1 cellular context compared by ENCODE assay signal in genomic region chr5:173887610-173888472, GRCh38.
TF ChIP-seq lines count a peak whose summit lies in the region.

TSS of gene CPEB4 (plus strand) at chr5:173888349. CDS start at chr5:173889734, 1,385 bp downstream.

TF ChIP-seq in HepG2, 621 proteins besides CTCF, POLR2A, EP300 and RAD21 (continued from another document and continues in another):
- TF ChIP-seq ZNF510 (CRISPR knock-in tag; IDR thresholded peaks at IDR 0.05; ENCODE audit: low read depth) (0 out of 2 replicates have a peak, but pooled peaks have one; percentile 63), TAF15 (IDR thresholded peaks at IDR 0.05; ENCODE audit: low read depth, low read length, poor library complexity, severe bottlenecking) (no peak), SSRP1 (CRISPR knock-in tag; IDR thresholded peaks at IDR 0.05) (no peak), ZNF225 (CRISPR knock-in tag; IDR thresholded peaks at IDR 0.05) (0 out of 2 replicates have a peak, but pooled peaks have one; percentile 18), ZNF780A (CRISPR knock-in tag; IDR thresholded peaks at IDR 0.05) (no peak), SIN3B (IDR thresholded peaks at IDR 0.05; ENCODE audit: low read length) (peak; percentile 70), RBFOX2 (IDR thresholded peaks at IDR 0.05; ENCODE audit: low read depth, low read length) (peak; percentile 94), KAT2B (IDR thresholded peaks at IDR 0.05; ENCODE audit: borderline replicate concordance, low read depth, low read length) (no peak), MTERF4 (CRISPR knock-in tag; IDR thresholded peaks at IDR 0.05) (0 out of 2 replicates have a peak, but pooled peaks have one; percentile 47), ATF2 (CRISPR knock-in tag; IDR thresholded peaks at IDR 0.05) (no peak), JUND (CRISPR knock-in tag; IDR thresholded peaks at IDR 0.05) (no peak), ZFP82 (CRISPR knock-in tag; IDR thresholded peaks at IDR 0.05; ENCODE audit: borderline replicate concordance) (peak; percentile 72; the same call in 1 of the 2 replicates), BORCS8-MEF2B (CRISPR knock-in tag; IDR thresholded peaks at IDR 0.05) (peak; percentile 42; the same call in 1 of the 2 replicates), HNRNPLL (IDR thresholded peaks at IDR 0.05; ENCODE audit: low read depth, low read length, poor library complexity, severe bottlenecking) (peak; percentile 46), ZNF350 (CRISPR knock-in tag; IDR thresholded peaks at IDR 0.05; ENCODE audit: borderline replicate concordance, low read depth) (peak; percentile 92), ZFP37 (CRISPR knock-in tag; IDR thresholded peaks at IDR 0.05; ENCODE audit: borderline replicate concordance) (0 out of 2 replicates have a peak, but pooled peaks have one; percentile 76), XBP1 (CRISPR knock-in tag; IDR thresholded peaks at IDR 0.05) (no peak), ZNF737 (CRISPR knock-in tag; IDR thresholded peaks at IDR 0.05; ENCODE audit: borderline replicate concordance) (no peak), TFAP4 (IDR thresholded peaks at IDR 0.05; ENCODE audit: borderline replicate concordance, low read depth) (peak; percentile 100), KLF16 (CRISPR knock-in tag; IDR thresholded peaks at IDR 0.05) (peak in 1 of 2 experiments; percentile 72; a peak in 2 of 4 replicates), MEIS1 (CRISPR knock-in tag; IDR thresholded peaks at IDR 0.05; ENCODE audit: borderline replicate concordance) (peak; percentile 72; the same call in 1 of the 2 replicates), CERS6 (CRISPR knock-in tag; IDR thresholded peaks at IDR 0.05) (no peak), ZNF839 (CRISPR knock-in tag; IDR thresholded peaks at IDR 0.05; ENCODE audit: borderline replicate concordance) (peak; percentile 90; the same call in 1 of the 2 replicates), HNRNPH1 (optimal IDR thresholded peaks at IDR 0.05; ENCODE audit: low read depth, low read length) (no peak), TFDP1 (CRISPR knock-in tag; IDR thresholded peaks at IDR 0.05; ENCODE audit: borderline replicate concordance) (no peak), TCF7 (IDR thresholded peaks at IDR 0.05; ENCODE audit: low read depth) (no peak), ZNF558 (CRISPR knock-in tag; IDR thresholded peaks at IDR 0.05; ENCODE audit: borderline replicate concordance) (peak; percentile 23; the same call in 1 of the 2 replicates), HDAC2 (CRISPR knock-in tag; IDR thresholded peaks at IDR 0.05) (peak; percentile 74), PRPF4 (IDR thresholded peaks at IDR 0.05; ENCODE audit: low read depth, low read length, poor library complexity, severe bottlenecking) (peak; percentile 82), GABPB1 (CRISPR knock-in tag; IDR thresholded peaks at IDR 0.05) (peak; percentile 96), ZNF12 (CRISPR knock-in tag; IDR thresholded peaks at IDR 0.05) (no peak), JUN (CRISPR knock-in tag; IDR thresholded peaks at IDR 0.05) (0 out of 2 replicates have a peak, but pooled peaks have one; percentile 16), ZMYM3 (CRISPR knock-in tag; IDR thresholded peaks at IDR 0.05) (no peak; the same call in 1 of the 2 replicates), HOXA7 (CRISPR knock-in tag; IDR thresholded peaks at IDR 0.05) (no peak), ZNF557 (CRISPR knock-in tag; IDR thresholded peaks at IDR 0.05) (no peak), ZNF615 (CRISPR knock-in tag; IDR thresholded peaks at IDR 0.05; ENCODE audit: borderline replicate concordance) (no peak), ETV5 (CRISPR knock-in tag; IDR thresholded peaks at IDR 0.05; ENCODE audit: borderline replicate concordance) (peak; percentile 95), MBNL3 (CRISPR knock-in tag; conservative IDR thresholded peaks at IDR 0.05) (no peak), SRSF4 (IDR thresholded peaks at IDR 0.05; ENCODE audit: low read depth, low read length, poor library complexity, severe bottlenecking) (no peak), E2F1 (CRISPR knock-in tag; IDR thresholded peaks at IDR 0.05) (0 out of 2 replicates have a peak, but pooled peaks have one; percentile 12), ZNF646 (CRISPR knock-in tag; IDR thresholded peaks at IDR 0.05) (no peak)
